ENCODE assay signal across 2 cellular contexts in the genomic region with DNA sequence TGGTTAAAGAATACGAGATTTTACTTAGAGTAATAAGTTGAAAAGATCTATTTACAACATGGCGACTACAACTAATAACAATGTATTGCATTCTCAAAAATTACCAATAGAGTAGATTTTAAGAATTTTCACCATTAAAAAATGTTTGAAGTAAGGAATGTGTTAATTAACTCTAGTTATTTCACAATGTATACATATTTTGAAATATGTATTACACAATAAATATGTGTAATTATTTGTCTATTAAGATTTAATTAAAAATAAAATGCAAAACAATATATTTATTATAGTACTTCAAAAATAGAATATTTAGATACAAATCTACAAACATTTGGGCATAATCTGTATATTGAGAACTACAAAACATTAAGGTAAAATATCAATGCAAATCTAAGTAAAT.
TF ChIP-seq lines count a peak whose summit lies in the region.

No MANE protein-coding gene starts in this region.

TF ChIP-seq in HepG2, 621 proteins besides CTCF, POLR2A, EP300 and RAD21 (continued from another document):
- TF ChIP-seq KDM2A (CRISPR knock-in tag; IDR thresholded peaks at IDR 0.05; ENCODE audit: borderline replicate concordance, low read depth), result no peak
- no peak for TF ChIP-seq ZC3H13 (CRISPR knock-in tag; IDR thresholded peaks at IDR 0.05)
- TF ChIP-seq ISL2 (CRISPR knock-in tag; IDR thresholded peaks at IDR 0.05), result no peak
TF ChIP-seq in HepG2: peak in this region for 1.

TF ChIP-seq in K562, 482 proteins besides CTCF, POLR2A, EP300 and RAD21 (continued from another document):
- no peak for TF ChIP-seq TEAD2 (tag; IDR thresholded peaks at IDR 0.05)
- no peak for TF ChIP-seq CEBPG (CRISPR knock-in tag; IDR thresholded peaks at IDR 0.05)
- peak in 1 of 2 experiments; percentile 79; a peak in 3 of 4 replicates for TF ChIP-seq CEBPG (tag; conservative IDR thresholded peaks at IDR 0.05 in 1 of 2, IDR thresholded peaks at IDR 0.05 in 1 of 2)
- TF ChIP-seq PCBP2 (IDR thresholded peaks at IDR 0.05; ENCODE audit: low read depth, low read length, poor library complexity, severe bottlenecking), result no peak
- TF ChIP-seq ZNF75A (CRISPR knock-in tag; IDR thresholded peaks at IDR 0.05), result no peak
